Comparison of ENCODE assay signal across 15 cellular contexts in genomic region chr12:79665488-79665887, GRCh38.
"Had no signal": no experiment of that assay in that cellular context is flagged by ENCODE, and none has a peak within 500 bp of the region (broad histone marks: within the 10 kb centered on the region; RNA-seq: fewer than 3 reads in every experiment).

No MANE protein-coding gene starts in this region.

- H3K36me3 ChIP-seq: heart left ventricle, right atrium auricular region, transverse colon had no signal

- H3K4me3 ChIP-seq: heart left ventricle, right atrium auricular region, transverse colon had no signal

- H3K27ac ChIP-seq: heart left ventricle, right atrium auricular region, transverse colon had no signal

- ATAC-seq: heart left ventricle; left cardiac atrium; stimulated activated naive CD8-positive, alpha-beta T cell treated with anti-CD3 and anti-CD28 coated beads, Interleukin-15, Interleukin-2, amounts not matched to agents 100 U/mL and 50 U/mL, for 24 hours had no signal

- H3K4me1 ChIP-seq: right atrium auricular region had no signal

- H3K27me3 ChIP-seq: heart left ventricle, right atrium auricular region, transverse colon had no signal

- H3K9me3 ChIP-seq: heart left ventricle, right atrium auricular region, transverse colon had no signal

- DNase-seq: activated CD4-positive, CD25-positive, alpha-beta regulatory T cell treated with anti-CD3 and anti-CD28 coated beads, Interleukin-2, amount 50 U/mL, for 72 hours; activated naive CD4-positive, alpha-beta T cell; activated naive CD8-positive, alpha-beta T cell treated with anti-CD3 and anti-CD28 coated beads, Interleukin-2, amount 10 ng/mL, durations not matched to agents 7 days and 5 days; aorta; cerebellar nuclear complex; effector CD8-positive, alpha-beta T cell; heart left ventricle; left cardiac atrium; nephron progenitor cell; occipital lobe; stimulated activated CD4-positive, alpha-beta T cell treated with anti-CD3 and anti-CD28 coated beads, Interleukin-4, amount 100 ng/mL, for 4 hours; stimulated activated CD8-positive, alpha-beta memory T cell treated with anti-CD3 and anti-CD28 coated beads, Interleukin-4, amount 100 ng/mL, for 48 hours; stimulated activated naive CD8-positive, alpha-beta T cell treated with anti-CD3 and anti-CD28 coated beads, Interleukin-15, Interleukin-2, amounts not matched to agents 100 U/mL and 50 U/mL, for 24 hours; transverse colon had no signal
